11 cellular contexts compared by ENCODE assay signal in genomic region chr2:919672-920071, GRCh38. TPM values are rescaled to one million over a fixed set of nuclear protein-coding genes. Genes with fewer than 3 reads are reported as not detected.
"Had no signal": no experiment of that assay in that cellular context is flagged by ENCODE, and none has a peak within 500 bp of the region (broad histone marks: within the 10 kb centered on the region; RNA-seq: fewer than 3 reads in every experiment).

No MANE protein-coding gene starts in this region.

- H3K9ac ChIP-seq: GM23248 had no signal

- H3K27ac ChIP-seq: GM23248 had no signal

- DNase-seq: GM23248, GOT3, H9, HCEC 1CT, HFFc6 had no signal

- H2AFZ ChIP-seq: GM23248, GM23338 had no signal

- ATAC-seq: GM23338, HCT116 had no signal

- FAIRE-seq: H1, H54 had no signal

- H3K36me3 ChIP-seq: HAP-1 had no signal

- H3K9me3 ChIP-seq: HAP-1 had no signal

- H3K4me3 ChIP-seq: GM23248, GM23338, HAP-1 had no signal

- H3K4me2 ChIP-seq: GM23338 had no signal

RNA-seq across cellular contexts. Expression of gene SNTG2, which starts 31.0 kb away (rescaled TPM):
- total RNA-seq: GM23248, H4, HFFc6 had no signal
- polyA plus RNA-seq: GM23248 had no signal
